ENCODE assay signal across 10 cellular contexts in genomic region chr17:64081802-64082799, GRCh38. TPM values are rescaled to one million over a fixed set of nuclear protein-coding genes. Genes with fewer than 3 reads are reported as not detected.
DNase-seq lines count a peak whose midpoint lies in the region; ATAC-seq and TF ChIP-seq lines count a peak whose summit lies in the region.
"Had no signal": no experiment of that assay in that cellular context is flagged by ENCODE, and none has a peak within 500 bp of the region (broad histone marks: within the 10 kb centered on the region; RNA-seq: fewer than 3 reads in every experiment).

No MANE protein-coding gene starts in this region.

- no peaks in the 10 kb centered on the region for H3K4me1 ChIP-seq in testis

- H3K4me1 Mint-ChIP-seq in activated naive CD8-positive, alpha-beta T cell treated with anti-CD3 and anti-CD28 coated beads, Interleukin-2, amount 10 ng/mL, durations not matched to agents 7 days and 5 days = peaks cover 25% of the 10 kb centered on the region

- H3K27ac Mint-ChIP-seq in activated naive CD8-positive, alpha-beta T cell treated with anti-CD3 and anti-CD28 coated beads, Interleukin-2, amount 10 ng/mL, durations not matched to agents 7 days and 5 days = peak overlapping the region; percentile 86
- H3K27ac Mint-ChIP-seq: dendritic cell treated with granulocyte-macrophage colony-stimulating factor and Interleukin-4, amounts not matched to agents 40 ng/mL and 50 ng/mL, for 4 days had no signal

- no peaks in the 10 kb centered on the region for H3K9me3 ChIP-seq in testis
- H3K9me3 ChIP-seq: thoracic aorta had no signal

- H3K9me3 Mint-ChIP-seq in activated naive CD8-positive, alpha-beta T cell treated with anti-CD3 and anti-CD28 coated beads, Interleukin-2, amount 10 ng/mL, durations not matched to agents 7 days and 5 days = no peaks in the 10 kb centered on the region
- H3K9me3 Mint-ChIP-seq: dendritic cell treated with granulocyte-macrophage colony-stimulating factor and Interleukin-4, amounts not matched to agents 40 ng/mL and 50 ng/mL, for 4 days had no signal

- POLR2A ChIA-PET in activated naive CD8-positive, alpha-beta T cell treated with anti-CD3 and anti-CD28 coated beads, Interleukin-2, amount 10 ng/mL, durations not matched to agents 7 days and 5 days (lab: Charles Lee) = interaction anchor here (1.2 to 2.1 kb wide), 3 partner anchors 47 to 64 kb away, joined by 4 to 7 read pairs (median 5); partner anchors contain the start of gene ERN1

- H3K36me3 ChIP-seq in testis (ENCODE audit: low read depth, missing control alignments) = no peaks in the 10 kb centered on the region
- H3K36me3 ChIP-seq: thoracic aorta had no signal

- intact Hi-C loops in testis (cut with DNase I; ENCODE audit: low total_unique reads) = no loop called here

- DNase-seq in activated CD4-positive, alpha-beta T cell treated with anti-CD3 and anti-CD28 coated beads for 48 hours = peak; percentile 24
- DNase-seq in activated CD4-positive, alpha-beta T cell treated with anti-CD3 and anti-CD28 coated beads, Interleukin-2, amount 50 U/mL, for 4 hours = no peak
- DNase-seq in NCI-H748 (lab: John Stamatoyannopoulos, UW; ENCODE audit: unreplicated experiment) (peak; percentile 87), left lobe of liver (ENCODE audit: low spot score) (no peak), testis (no peak)
- no peak for DNase-seq in activated naive CD8-positive, alpha-beta T cell treated with anti-CD3 and anti-CD28 coated beads, Interleukin-2, amount 10 ng/mL, durations not matched to agents 7 days and 5 days

- TF ChIP-seq POLR2A in testis (IDR thresholded peaks at IDR 0.05) = no peak

- peak overlapping the region; percentile 55 for H3K4me3 Mint-ChIP-seq in activated naive CD8-positive, alpha-beta T cell treated with anti-CD3 and anti-CD28 coated beads, Interleukin-2, amount 10 ng/mL, durations not matched to agents 7 days and 5 days
- H3K4me3 Mint-ChIP-seq: dendritic cell treated with granulocyte-macrophage colony-stimulating factor and Interleukin-4, amounts not matched to agents 40 ng/mL and 50 ng/mL, for 4 days had no signal

- ATAC-seq in HG02973 (IDR thresholded peaks at IDR 0.05; ENCODE audit: unreplicated experiment) (peak; percentile 69), left lobe of liver (peak; percentile 76), GM21515 (IDR thresholded peaks at IDR 0.05; ENCODE audit: unreplicated experiment) (no peak)
- peak; percentile 95 for ATAC-seq in activated naive CD8-positive, alpha-beta T cell treated with anti-CD3 and anti-CD28 coated beads, Interleukin-2, amount 10 ng/mL, durations not matched to agents 7 days and 5 days (ENCODE audit: low read depth)

- H3K27me3 Mint-ChIP-seq in activated naive CD8-positive, alpha-beta T cell treated with anti-CD3 and anti-CD28 coated beads, Interleukin-2, amount 10 ng/mL, durations not matched to agents 7 days and 5 days = no peaks in the 10 kb centered on the region
- H3K27me3 Mint-ChIP-seq: dendritic cell treated with granulocyte-macrophage colony-stimulating factor and Interleukin-4, amounts not matched to agents 40 ng/mL and 50 ng/mL, for 4 days had no signal

- H3K4me3 ChIP-seq in testis = no peak overlapping the region
- H3K4me3 ChIP-seq: thoracic aorta had no signal

- H3K36me3 Mint-ChIP-seq in activated naive CD8-positive, alpha-beta T cell treated with anti-CD3 and anti-CD28 coated beads, Interleukin-2, amount 10 ng/mL, durations not matched to agents 7 days and 5 days = peaks cover 5% of the 10 kb centered on the region

- TF ChIP-seq CTCF in testis (IDR thresholded peaks at IDR 0.05) = no peak

- no peaks in the 10 kb centered on the region for H3K27me3 ChIP-seq in testis

- H3K27ac ChIP-seq in testis = no peak overlapping the region
- H3K27ac ChIP-seq: thoracic aorta had no signal

- WGBS in testis, 2 donors = 79% methylated on average over 8 of the region's 8 CpGs

RNA-seq across cellular contexts. Expression of gene ERN1, which starts 47.8 kb away (rescaled TPM):
- total RNA-seq in activated naive CD8-positive, alpha-beta T cell treated with anti-CD3 and anti-CD28 coated beads, Interleukin-2, amount 10 ng/mL, durations not matched to agents 7 days and 5 days = 10 to 100 TPM; 38.6 to 45.3 TPM
- total RNA-seq in left lobe of liver (30.9 TPM), testis (10 to 100 TPM; 12.8 to 13.0 TPM)
- 7.0 TPM for polyA plus RNA-seq in testis (ENCODE audit: insufficient read depth, low read depth, low replicate concordance)

Comparison
In these comparisons a context has a peak if more than half of its experiments do, and no peak if none do; other contexts are left out.
1. DNase-seq: peak in activated CD4-positive, alpha-beta T cell treated with anti-CD3 and anti-CD28 coated beads for 48 hours (single experiment) and NCI-H748 (single experiment); none in activated CD4-positive, alpha-beta T cell treated with anti-CD3 and anti-CD28 coated beads, Interleukin-2, amount 50 U/mL, for 4 hours (0 of 2), activated naive CD8-positive, alpha-beta T cell treated with anti-CD3 and anti-CD28 coated beads, Interleukin-2, amount 10 ng/mL, durations not matched to agents 7 days and 5 days (single experiment), left lobe of liver (single experiment) and testis (single experiment).